Comparison of ENCODE assay signal across 9 cellular contexts in genomic region chr12:131831635-131832041, GRCh38. TPM values are rescaled to one million over a fixed set of nuclear protein-coding genes. Genes with fewer than 3 reads are reported as not detected.
A peak's percentile ranks its signal among the peaks of the same experiment; 100 is the strongest.
DNase-seq lines count a peak whose midpoint lies in the region; ATAC-seq and TF ChIP-seq lines count a peak whose summit lies in the region.
"Had no signal": no experiment of that assay in that cellular context is flagged by ENCODE, and none has a peak within 500 bp of the region (broad histone marks: within the 10 kb centered on the region; RNA-seq: fewer than 3 reads in every experiment).

No MANE protein-coding gene starts in this region.

- H3K4me1 Mint-ChIP-seq in activated CD4-positive, alpha-beta memory T cell treated with anti-CD3 and anti-CD28 coated beads for 36 hours (ENCODE audit: low read depth): peaks cover 11% of the 10 kb centered on the region

- no peak for TF ChIP-seq CTCF in RWPE2 (IDR thresholded peaks at IDR 0.05; ENCODE audit: poor library complexity, severe bottlenecking)

- POLR2A ChIA-PET in activated CD4-positive, alpha-beta memory T cell treated with anti-CD3 and anti-CD28 coated beads for 36 hours (lab: Charles Lee): no interaction called here

- ATAC-seq in RWPE2 (ENCODE audit: low read depth): no peak
- ATAC-seq in GM21529 (IDR thresholded peaks at IDR 0.05; ENCODE audit: unreplicated experiment): no peak

- no peak overlapping the region for H3K27ac ChIP-seq in RWPE2 (ENCODE audit: poor library complexity, severe bottlenecking)

- no peaks in the 10 kb centered on the region for H3K36me3 ChIP-seq in RWPE2 (ENCODE audit: low read depth)

- no peaks in the 10 kb centered on the region for H3K36me3 Mint-ChIP-seq in activated CD4-positive, alpha-beta memory T cell treated with anti-CD3 and anti-CD28 coated beads for 36 hours

- H3K4me3 ChIP-seq in RWPE2 (ENCODE audit: severe bottlenecking): peak overlapping the region; percentile 63

- peaks cover 40% of the 10 kb centered on the region for H3K27me3 Mint-ChIP-seq in activated CD4-positive, alpha-beta memory T cell treated with anti-CD3 and anti-CD28 coated beads for 36 hours

- H3K9me3 ChIP-seq in RWPE2 (ENCODE audit: severe bottlenecking): no peaks in the 10 kb centered on the region

- no peak overlapping the region for H3K4me3 Mint-ChIP-seq in activated CD4-positive, alpha-beta memory T cell treated with anti-CD3 and anti-CD28 coated beads for 36 hours

- no peaks in the 10 kb centered on the region for H3K4me1 ChIP-seq in RWPE2 (ENCODE audit: insufficient read depth, poor library complexity, severe bottlenecking)

- DNase-seq in NCI-H1694 (lab: John Stamatoyannopoulos, UW): peak; percentile 26
- DNase-seq in NCI-H1694 treated with DMSO at 0.1 percent for 48 hours (lab: John Stamatoyannopoulos, UW): no peak
- no peak for DNase-seq in RWPE2 (ENCODE audit: low spot score)
- peak; percentile 89 for DNase-seq in fibroblast of peridontal ligament (ENCODE audit: extremely low read depth)
- peak; percentile 80 for DNase-seq in stromal cell of bone marrow (ENCODE audit: low read depth)
- DNase-seq in activated CD4-positive, alpha-beta T cell treated with anti-CD3 and anti-CD28 coated beads, Interleukin-2, amount 50 U/mL, for 48 hours: no peak
- no peak for DNase-seq in activated CD4-positive, alpha-beta memory T cell treated with anti-CD3 and anti-CD28 coated beads for 36 hours
- DNase-seq: kidney glomerular epithelial cell had no signal

- CTCF ChIA-PET in activated CD4-positive, alpha-beta memory T cell treated with anti-CD3 and anti-CD28 coated beads for 36 hours (lab: Charles Lee): interaction anchor here (1.6 kb wide), 1 partner anchor 700 kb away, joined by 4 read pairs; no protein-coding TSS in a partner anchor

- H3K27ac Mint-ChIP-seq in activated CD4-positive, alpha-beta memory T cell treated with anti-CD3 and anti-CD28 coated beads for 36 hours: no peak overlapping the region

- peaks cover 14% of the 10 kb centered on the region for H3K27me3 ChIP-seq in RWPE2 (ENCODE audit: insufficient read depth, poor library complexity, severe bottlenecking)

- H3K9me3 Mint-ChIP-seq in activated CD4-positive, alpha-beta memory T cell treated with anti-CD3 and anti-CD28 coated beads for 36 hours: no peaks in the 10 kb centered on the region

- intact Hi-C loops in activated CD4-positive, alpha-beta memory T cell treated with anti-CD3 and anti-CD28 coated beads for 36 hours (cut with micrococcal nuclease): loop anchor here (2.0 to 10.0 kb wide), 2 partner anchors 113 to 727 kb away; partner anchors contain the start of gene EP400

RNA-seq across cellular contexts. Expression of gene MMP17, which starts 3.4 kb away (rescaled TPM):
- under 1 TPM; 0.48 to 0.87 TPM for total RNA-seq in activated CD4-positive, alpha-beta memory T cell treated with anti-CD3 and anti-CD28 coated beads for 36 hours

Comparison
In these comparisons a context has a peak if more than half of its experiments do, and no peak if none do; other contexts are left out.
1. DNase-seq: peak in NCI-H1694 (single experiment), fibroblast of peridontal ligament (single experiment) and stromal cell of bone marrow (single experiment); none in NCI-H1694 treated with DMSO at 0.1 percent for 48 hours (single experiment), RWPE2 (single experiment), activated CD4-positive, alpha-beta T cell treated with anti-CD3 and anti-CD28 coated beads, Interleukin-2, amount 50 U/mL, for 48 hours (0 of 2) and activated CD4-positive, alpha-beta memory T cell treated with anti-CD3 and anti-CD28 coated beads for 36 hours (single experiment).